In the genomic region with DNA sequence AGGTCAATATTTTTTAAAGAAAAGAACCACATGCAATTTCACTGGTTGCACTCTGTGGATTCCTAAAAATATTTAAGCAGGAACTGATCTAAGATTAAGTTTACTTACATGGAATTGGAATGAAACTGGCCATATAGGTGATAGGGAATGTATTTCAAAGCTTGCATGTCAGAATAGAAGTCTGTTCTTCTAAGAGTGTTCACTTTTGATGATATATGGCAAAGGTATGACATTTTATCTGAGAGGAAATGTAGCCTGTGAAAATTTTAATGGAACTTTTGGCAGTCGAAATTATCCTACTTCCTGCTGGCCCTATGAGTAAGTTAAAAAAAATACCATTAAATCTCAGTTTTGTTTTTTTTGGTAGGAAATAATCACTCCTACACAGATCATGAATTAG, we compare ENCODE assay signal across 5 cellular contexts.
DNase-seq lines count a peak whose midpoint lies in the region; ATAC-seq, FAIRE-seq and TF ChIP-seq lines count a peak whose summit lies in the region.
"Not testable (repeated sequence)": the region's sequence is repeated elsewhere in the genome, so short reads cannot be mapped to it uniquely, and the experiment has no call there.

No MANE protein-coding gene starts in this region.

- not testable (repeated sequence) for TF ChIP-seq CTCF in RWPE2 (IDR thresholded peaks at IDR 0.05; ENCODE audit: poor library complexity, severe bottlenecking); endothelial cell of umbilical vein (IDR thresholded peaks at IDR 0.05; ENCODE audit: extremely low read depth in 1 of 2, insufficient read depth in 1 of 2, low read depth in 1 of 2, low read length in 2 of 2)

- ATAC-seq in RWPE2 (ENCODE audit: low read depth) = peak; percentile 96

- H3K4me1 ChIP-seq in RWPE2 (ENCODE audit: insufficient read depth, poor library complexity, severe bottlenecking); endothelial cell of umbilical vein (ENCODE audit: control insufficient read depth, extremely low read depth, insufficient read depth, low read length): not testable (repeated sequence)

- intact Hi-C loops in endothelial cell of umbilical vein (cut with micrococcal nuclease) = not testable (repeated sequence)

- POLR2A ChIA-PET in endothelial cell of umbilical vein (lab: Charles Lee) = not testable (repeated sequence)

- not testable (repeated sequence) for H3K4me2 ChIP-seq in endothelial cell of umbilical vein (ENCODE audit: insufficient read depth, low read length)

- not testable (repeated sequence) for H4K20me1 ChIP-seq in endothelial cell of umbilical vein (replicated peaks; ENCODE audit: control insufficient read depth, extremely low read depth, insufficient read depth, low read length)

- H3K27me3 ChIP-seq in RWPE2 (ENCODE audit: insufficient read depth, poor library complexity, severe bottlenecking); endothelial cell of umbilical vein (ENCODE audit: control insufficient read depth in 2 of 2, insufficient read depth in 2 of 2, low read length in 2 of 2): not testable (repeated sequence)

- H3K79me2 ChIP-seq in endothelial cell of umbilical vein (ENCODE audit: control insufficient read depth, insufficient read depth, low read length) = not testable (repeated sequence)

- not testable (repeated sequence) for DNase-seq in RCC 7860 (ENCODE audit: low spot score); RWPE2 (ENCODE audit: low spot score); endothelial cell of umbilical vein (ENCODE audit: low read depth, low spot score)

- not testable (repeated sequence) for TF ChIP-seq POLR2A in endothelial cell of umbilical vein (IDR thresholded peaks at IDR 0.05; ENCODE audit: low read depth, low read length)

- not testable (repeated sequence) for H2AFZ ChIP-seq in endothelial cell of umbilical vein (ENCODE audit: low read depth, low read length)

- H3K27ac ChIP-seq in RWPE2 (ENCODE audit: poor library complexity, severe bottlenecking); endothelial cell of umbilical vein (ENCODE audit: insufficient read depth, low read depth, low read length): not testable (repeated sequence)

- H3K9me1 ChIP-seq in endothelial cell of umbilical vein (replicated peaks; ENCODE audit: control insufficient read depth, extremely low read depth, insufficient read depth, low read length) = not testable (repeated sequence)

- not testable (repeated sequence) for H3K36me3 ChIP-seq in RWPE2 (ENCODE audit: low read depth); endothelial cell of umbilical vein (ENCODE audit: control insufficient read depth in 2 of 2, extremely low read depth in 1 of 2, insufficient read depth in 2 of 2, low read length in 2 of 2)

- not testable (repeated sequence) for H3K9ac ChIP-seq in endothelial cell of umbilical vein (replicated peaks; ENCODE audit: extremely low read depth, insufficient read depth, low read length)

- dilution Hi-C loops in endothelial cell of umbilical vein (cut with MboI; ENCODE audit: extremely low pct_ligation_motif_present, low sequenced_read_pairs) = not testable (repeated sequence)

- not testable (repeated sequence) for BruUV-seq in endothelial cell of umbilical vein (replicated peaks; lab: Mats Ljungman, UMichigan)

- not testable (repeated sequence) for H3K4me3 ChIP-seq in RWPE2 (ENCODE audit: severe bottlenecking); endothelial cell of umbilical vein (replicated peaks in 1 of 3; ENCODE audit: insufficient read depth in 1 of 3, low read depth in 1 of 3, low read length in 3 of 3)

- FAIRE-seq in G401.6 (lab: Jason Lieb, UNC) (peak; percentile 100), RCC 7860 (lab: Jason Lieb, UNC) (peak; percentile 49), endothelial cell of umbilical vein (lab: Jason Lieb, UNC) (peak; percentile 76), islet of Langerhans (lab: Jason Lieb, UNC) (peak; percentile 17)

- not testable (repeated sequence) for H3K9me3 ChIP-seq in RWPE2 (ENCODE audit: severe bottlenecking); endothelial cell of umbilical vein (replicated peaks; ENCODE audit: control insufficient read depth, insufficient read depth, low read length)

- CTCF ChIA-PET in endothelial cell of umbilical vein (lab: Charles Lee) = not testable (repeated sequence)
